Comparison of ENCODE assay signal across 26 cellular contexts in the genomic region with DNA sequence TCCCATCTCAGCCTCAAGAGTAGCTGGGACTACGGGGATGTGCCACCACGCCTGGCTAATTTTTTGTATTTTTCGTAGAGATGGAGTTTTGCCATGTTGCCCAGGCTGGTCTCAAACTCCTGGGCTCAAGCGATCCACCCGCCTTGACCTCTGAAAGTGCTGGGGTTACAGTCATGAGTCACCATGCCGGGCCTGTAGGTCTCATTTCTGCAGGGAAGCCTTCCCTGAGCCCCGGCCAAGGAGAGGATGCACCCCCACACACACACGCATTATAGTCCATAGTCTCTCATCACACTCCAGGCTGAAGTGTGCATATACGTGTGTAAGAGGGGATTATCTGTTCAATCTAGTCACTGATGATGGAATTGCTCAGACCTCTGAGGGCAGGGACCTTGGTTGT. TPM values are rescaled to one million over a fixed set of nuclear protein-coding genes. Genes with fewer than 3 reads are reported as not detected.
DNase-seq lines count a peak whose midpoint lies in the region; ATAC-seq, FAIRE-seq and TF ChIP-seq lines count a peak whose summit lies in the region.
"Had no signal": no experiment of that assay in that cellular context is flagged by ENCODE, and none has a peak within 500 bp of the region (broad histone marks: within the 10 kb centered on the region; RNA-seq: fewer than 3 reads in every experiment).

No MANE protein-coding gene starts in this region.

- H2AFZ ChIP-seq in GM12878 (ENCODE audit: control insufficient read depth, low read depth, low read length), result no peak overlapping the region
- H2AFZ ChIP-seq: GM23338 had no signal

- H3K9me3 Mint-ChIP-seq in natural killer cell treated with Interleukin-12 subunit alpha and Interleukin-12 subunit beta and Interleukin-15 and Interleukin-18, amount 100 ng/mL, for 72 hours, result no peaks in the 10 kb centered on the region
- no peaks in the 10 kb centered on the region for H3K9me3 Mint-ChIP-seq in natural killer cell
- H3K9me3 Mint-ChIP-seq: GM23338 had no signal

- no peaks in the 10 kb centered on the region for H4K20me1 ChIP-seq in GM12878 (ENCODE audit: control insufficient read depth, insufficient read depth)

- H3K9ac ChIP-seq in GM12878 (ENCODE audit: control insufficient read depth, insufficient read depth, low read length), result no peak overlapping the region

- intact Hi-C loops in natural killer cell (cut with micrococcal nuclease) (no loop called here), GM12878 (cut with micrococcal nuclease; ENCODE audit: unreplicated experiment) (no loop called here), sigmoid colon (cut with DNase I) (no loop called here)

- no peak overlapping the region for H3K4me3 Mint-ChIP-seq in natural killer cell treated with Interleukin-12 subunit alpha and Interleukin-12 subunit beta and Interleukin-15 and Interleukin-18, amount 100 ng/mL, for 72 hours
- no peak overlapping the region for H3K4me3 Mint-ChIP-seq in natural killer cell
- H3K4me3 Mint-ChIP-seq: B cell; CD4-positive, CD25-positive, alpha-beta regulatory T cell; CD8-positive, alpha-beta memory T cell; GM23338 had no signal

- H3K9me3 ChIP-seq in MG63 (no peaks in the 10 kb centered on the region), GM12878 (replicated peaks; ENCODE audit: control insufficient read depth, insufficient read depth, low read length) (no peaks in the 10 kb centered on the region), sigmoid colon (no peaks in the 10 kb centered on the region)
- H3K9me3 ChIP-seq: A549 had no signal

- H3K27ac ChIP-seq in GM12878 (ENCODE audit: control insufficient read depth, insufficient read depth) (no peak overlapping the region), sigmoid colon (no peak overlapping the region)
- H3K27ac ChIP-seq: 22Rv1, A549, HL-60 had no signal

- FAIRE-seq in GM12878 (lab: Jason Lieb, UNC), result no peak
- FAIRE-seq: A549, G401.6, H54 had no signal

- TF ChIP-seq CTCF in natural killer cell (IDR thresholded peaks at IDR 0.05), result no peak
- TF ChIP-seq CTCF in GM12878 (IDR thresholded peaks at IDR 0.05 in 2 of 3, conservative IDR thresholded peaks at IDR 0.05 in 1 of 3; ENCODE audit: control insufficient read depth in 2 of 3, extremely low read depth in 1 of 3, insufficient read depth in 1 of 3, low read depth in 3 of 3, low read length in 3 of 3), result no peak
- TF ChIP-seq CTCF in sigmoid colon (IDR thresholded peaks at IDR 0.05), result no peak

- POLR2A ChIA-PET in GM12878 (lab: Charles Lee), result interaction anchor here (0.5 kb wide), 1 partner anchor 47 kb away, joined by 3 read pairs; no protein-coding TSS in a partner anchor

- no TSS peak for BruUV-seq in GM12878 (replicated peaks; lab: Mats Ljungman, UMichigan)

- peaks cover 0 to 3% of the 10 kb centered on the region in 2 donors for H3K4me1 Mint-ChIP-seq in natural killer cell treated with Interleukin-12 subunit alpha and Interleukin-12 subunit beta and Interleukin-15 and Interleukin-18, amount 100 ng/mL, for 72 hours (ENCODE audit: low read depth in 2 of 2)
- H3K4me1 Mint-ChIP-seq in natural killer cell, result peaks cover 9% of the 10 kb centered on the region in 2 donors

- ATAC-seq in natural killer cell treated with Interleukin-12 subunit alpha and Interleukin-12 subunit beta and Interleukin-15 and Interleukin-18, amount 100 ng/mL, for 72 hours, result no peak
- ATAC-seq in natural killer cell (no peak), GM12878 (no peak), HG03439 (IDR thresholded peaks at IDR 0.05; ENCODE audit: unreplicated experiment) (no peak)
- ATAC-seq: A549, GM23338, HCT116 had no signal

- peaks cover 8% of the 10 kb centered on the region for H3K4me1 ChIP-seq in GM12878 (ENCODE audit: control insufficient read depth, insufficient read depth, low read length)
- peaks cover 0 to 88% (median 73%) of the 10 kb centered on the region in 4 donors for H3K4me1 ChIP-seq in sigmoid colon

- no peak for TF ChIP-seq RAD21 in GM12878 (IDR thresholded peaks at IDR 0.05; ENCODE audit: insufficient read depth, low read depth, low read length)

- RAD21 ChIA-PET in GM12878 (lab: Charles Lee; ENCODE audit: unreplicated experiment), result interaction anchor here (1.2 kb wide), 1 partner anchor 102 kb away, joined by 4 read pairs; no protein-coding TSS in a partner anchor

- CTCF ChIA-PET in GM12878 (lab: Yijun Ruan, JAX), result no interaction called here

- no peak overlapping the region for H3K4me2 ChIP-seq in GM12878 (ENCODE audit: control insufficient read depth, insufficient read depth)
- H3K4me2 ChIP-seq: A549, GM23338 had no signal

- H3K79me2 ChIP-seq in GM12878 (ENCODE audit: control insufficient read depth, insufficient read depth, low read length), result no peaks in the 10 kb centered on the region

- TF ChIP-seq EP300 in GM12878 (IDR thresholded peaks at IDR 0.05; ENCODE audit: borderline replicate concordance in 1 of 2, control insufficient read depth in 1 of 2, low read depth in 2 of 2, low read length in 2 of 2) (no peak), sigmoid colon (IDR thresholded peaks at IDR 0.05) (no peak)

- SMC1A ChIA-PET in GM12878 (lab: Charles Lee; ENCODE audit: uncharacterized antibody, unreplicated experiment), result no interaction called here

- 47% methylated on average over 9 of the region's 9 CpGs for WGBS in GM12878 (ENCODE audit: insufficient coverage, insufficient replicate concordance, low lambda C conversion rate, missing lambda C conversion rate)
- 84 to 90% methylated on average over 9 of the region's 9 CpGs for whole genome bisulfite sequencing in sigmoid colon, 2 donors

- H3K4me3 ChIP-seq in MG63 (no peak overlapping the region), GM12878 (no peak overlapping the region), sigmoid colon (no peak overlapping the region)
- H3K4me3 ChIP-seq: A549, GM23338 had no signal

- H3K27ac Mint-ChIP-seq in natural killer cell treated with Interleukin-12 subunit alpha and Interleukin-12 subunit beta and Interleukin-15 and Interleukin-18, amount 100 ng/mL, for 72 hours, result no peak overlapping the region
- no peak overlapping the region for H3K27ac Mint-ChIP-seq in natural killer cell
- H3K27ac Mint-ChIP-seq: B cell; CD4-positive, CD25-positive, alpha-beta regulatory T cell; CD8-positive, alpha-beta memory T cell; GM23338 had no signal

- H3K27me3 ChIP-seq in MG63 (no peaks in the 10 kb centered on the region), GM12878 (replicated peaks in 1 of 2; ENCODE audit: control insufficient read depth in 2 of 2, insufficient read depth in 2 of 2, low read length in 1 of 2) (no peaks in the 10 kb centered on the region; a peak in 1 of 4 replicates), sigmoid colon (no peaks in the 10 kb centered on the region)

- no peaks in the 10 kb centered on the region for H3K36me3 Mint-ChIP-seq in natural killer cell treated with Interleukin-12 subunit alpha and Interleukin-12 subunit beta and Interleukin-15 and Interleukin-18, amount 100 ng/mL, for 72 hours
- no peaks in the 10 kb centered on the region for H3K36me3 Mint-ChIP-seq in natural killer cell
- H3K36me3 Mint-ChIP-seq: CD4-positive, CD25-positive, alpha-beta regulatory T cell; CD8-positive, alpha-beta memory T cell had no signal

- H3K27me3 Mint-ChIP-seq in natural killer cell treated with Interleukin-12 subunit alpha and Interleukin-12 subunit beta and Interleukin-15 and Interleukin-18, amount 100 ng/mL, for 72 hours, result peaks cover 7 to 30% of the 10 kb centered on the region in 2 donors
- H3K27me3 Mint-ChIP-seq in natural killer cell (ENCODE audit: low read depth in 2 of 2), result peaks cover 28 to 33% of the 10 kb centered on the region in 2 donors
- H3K27me3 Mint-ChIP-seq: B cell; CD4-positive, CD25-positive, alpha-beta regulatory T cell had no signal

- in situ Hi-C loops in GM12878 (cut with MboI), result no loop called here

- H3K36me3 ChIP-seq in MG63 (peaks cover 3% of the 10 kb centered on the region; the same call in 1 of the 2 replicates), GM12878 (ENCODE audit: control insufficient read depth in 2 of 2, insufficient read depth in 2 of 2, low read length in 1 of 2) (no peaks in the 10 kb centered on the region), sigmoid colon (no peaks in the 10 kb centered on the region)

- peak; percentile 38 for DNase-seq in natural killer cell treated with Interleukin-12 subunit alpha and Interleukin-12 subunit beta and Interleukin-15 and Interleukin-18, amount 100 ng/mL, for 72 hours (ENCODE audit: low spot score)
- no peak for DNase-seq in natural killer cell
- DNase-seq in MG63, result peak; percentile 27
- DNase-seq in GM12878 (ENCODE audit: low read depth, low spot score), result no peak
- DNase-seq in sigmoid colon, result peak; percentile 46
- no peak for DNase-seq in SK-N-DZ (ENCODE audit: low spot score)
- DNase-seq in NCI-H82 treated with DMSO at 0.1 percent for 48 hours (lab: John Stamatoyannopoulos, UW; ENCODE audit: unreplicated experiment), result no peak
- DNase-seq: C1 segment of cervical spinal cord; CD4-positive, CD25-positive, alpha-beta regulatory T cell; CD8-positive, alpha-beta memory T cell; COR-L47; DMS 273 treated with DMSO at 0.1 percent for 48 hours; DMS53; DND-41; EL; IMR-90; KBM-7 had no signal

- no peak for TF ChIP-seq POLR2A in GM12878 (IDR thresholded peaks at IDR 0.05; ENCODE audit: low read depth, low read length)
- no peak for TF ChIP-seq POLR2A in sigmoid colon (IDR thresholded peaks at IDR 0.05)

RNA-seq across cellular contexts. Expression of a gene that starts 29.3 kb away (rescaled TPM):
- total RNA-seq in natural killer cell treated with Interleukin-12 subunit alpha and Interleukin-12 subunit beta and Interleukin-15 and Interleukin-18, amount 100 ng/mL, for 72 hours, result 1 to 10 TPM in 1 of 2 donors, not detected in 1; 2.8 TPM
- total RNA-seq in natural killer cell (1 to 10 TPM in 1 of 3 donors, under 1 TPM in 2; 0.40 to 1.8 (median 0.63) TPM), GM12878 (2014; rRNA removed) (17.9 and 19.1 TPM in 2 replicates), GM12878 (2014; rRNA removed; fragmentation: Illumina TruSeq; extraction: Trizol) (20.0 and 22.4 TPM in 2 replicates), GM12878 (2021) (35.6 and 37.0 TPM in 2 replicates), sigmoid colon (100 to 1,000 TPM; 256 to 427 (median 312) TPM)
- total RNA-seq in MG63 (2014; rRNA removed; shearing (Covaris generic); ENCODE audit: low replicate concordance), result 40.8 and 58.6 TPM in 2 replicates
- 131 and 133 TPM in 2 replicates for total RNA-seq in GM12878 (2013; cell fraction: nucleolus; rRNA removed)
- 2.5 TPM for polyA plus RNA-seq in GM12878 (2011; ENCODE audit: low read depth)
- polyA plus RNA-seq in GM12878 (2011; rRNA removed) (7.4 and 10.6 TPM in 2 replicates), GM12878 (2014; fragmentation: Illumina TruSeq; extraction: Trizol) (22.5 and 28.1 TPM in 2 replicates), GM12878 (2014; fragmentation: Nextera tagmentation; extraction: Ambion mirVana) (10 to 100 TPM in 1 of 2 experiments, 1 to 10 TPM in 1; 8.5 to 14.0 TPM), GM12878 (2014; rRNA removed) (40.7 and 48.2 TPM in 2 replicates), GM12878 (2016; fragmentation: Nextera tagmentation; extraction: Ambion mirVana) (10 to 100 TPM; 72.5 to 77.0 TPM), sigmoid colon (10 to 100 TPM; 15.3 to 25.3 (median 16.8) TPM)
- polyA plus RNA-seq in GM12878 (2011; cell fraction: cytosol; rRNA removed), result 9.8 and 10.7 TPM in 2 replicates
- polyA plus RNA-seq in GM12878 (2011; cell fraction: nucleus; rRNA removed), result 25.2 and 26.9 TPM in 2 replicates
- 2.5 and 2.8 TPM in 2 replicates for polyA plus RNA-seq in GM12878 (2012)
- 39.1 and 39.8 TPM in 2 replicates for polyA minus RNA-seq in GM12878 (2011; rRNA and poly(A)+ RNA removed)
- polyA minus RNA-seq in GM12878 (2011; cell fraction: cytosol; rRNA and poly(A)+ RNA removed), result 2.8 and 4.3 TPM in 2 replicates
- 48.6 and 74.1 TPM in 2 replicates for polyA minus RNA-seq in GM12878 (2011; cell fraction: nucleus; rRNA and poly(A)+ RNA removed)
- 2.3 and 2.7 TPM in 2 replicates for polyA plus RNA-seq in SK-N-DZ (2014; cell fraction: cytosol; rRNA removed)
- polyA plus RNA-seq in SK-N-DZ (2014; cell fraction: nucleus; rRNA removed), result 3.3 and 5.0 TPM in 2 replicates
- total RNA-seq: CD4-positive, CD25-positive, alpha-beta regulatory T cell had no signal
- polyA plus RNA-seq: CD4-positive, CD25-positive, alpha-beta regulatory T cell; CD8-positive, alpha-beta memory T cell had no signal

Comparison
In these comparisons a context has a peak if more than half of its experiments do, and no peak if none do; other contexts are left out.
1. DNase-seq: peak in natural killer cell treated with Interleukin-12 subunit alpha and Interleukin-12 subunit beta and Interleukin-15 and Interleukin-18, amount 100 ng/mL, for 72 hours (single experiment), MG63 (single experiment) and sigmoid colon (single experiment); none in natural killer cell (single experiment), GM12878 (single experiment), SK-N-DZ (single experiment) and NCI-H82 treated with DMSO at 0.1 percent for 48 hours (single experiment).
2. RNA of a gene that starts 29.3 kb away (total RNA-seq): 256 to 427 TPM in sigmoid colon, 40.8 to 58.6 TPM in MG63 and 17.9 to 133 TPM in GM12878; 2.8 TPM in natural killer cell treated with Interleukin-12 subunit alpha and Interleukin-12 subunit beta and Interleukin-15 and Interleukin-18, amount 100 ng/mL, for 72 hours and 0.40 to 1.8 TPM in natural killer cell; every median in the first group is over 4 times any median in the second.